21 cellular contexts compared by ENCODE assay signal in the genomic region with DNA sequence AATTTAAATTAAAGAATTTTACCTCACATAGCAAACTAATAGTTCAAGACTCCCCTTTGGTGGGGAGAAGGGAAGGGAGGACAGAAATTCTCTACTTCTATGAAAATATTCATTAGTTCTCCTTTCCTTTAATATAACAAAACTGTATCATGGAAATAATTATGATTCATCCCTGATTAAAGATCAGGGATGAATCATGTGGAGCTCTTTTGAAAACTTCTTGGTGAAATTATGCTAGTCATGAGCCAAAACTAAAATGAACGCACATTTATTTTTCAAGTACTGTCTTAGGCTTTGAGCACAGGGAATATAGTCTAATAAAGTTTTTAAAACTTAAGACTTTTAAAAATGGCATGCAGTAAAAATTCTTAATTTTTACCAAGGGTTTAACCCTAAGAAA. TPM values are rescaled to one million over a fixed set of nuclear protein-coding genes. Genes with fewer than 3 reads are reported as not detected.
A peak's percentile ranks its signal among the peaks of the same experiment; 100 is the strongest.
DNase-seq lines count a peak whose midpoint lies in the region; ATAC-seq and TF ChIP-seq lines count a peak whose summit lies in the region.
"Had no signal": no experiment of that assay in that cellular context is flagged by ENCODE, and none has a peak within 500 bp of the region (broad histone marks: within the 10 kb centered on the region; RNA-seq: fewer than 3 reads in every experiment).

No MANE protein-coding gene starts in this region.

- no peaks in the 10 kb centered on the region for H3K79me2 ChIP-seq in neural progenitor cell (ENCODE audit: low read depth)

- H3K27me3 Mint-ChIP-seq in neural progenitor cell (ENCODE audit: insufficient read depth, low read depth), result no peaks in the 10 kb centered on the region
- H3K27me3 Mint-ChIP-seq: activated CD4-positive, alpha-beta T cell treated with anti-CD3 and anti-CD28 coated beads for 36 hours had no signal

- H3K27ac ChIP-seq in right atrium auricular region, result peak overlapping the region; percentile 7 to 19
- H3K27ac ChIP-seq in gastrocnemius medialis, result no peak overlapping the region
- no peak overlapping the region for H3K27ac ChIP-seq in neural progenitor cell
- H3K27ac ChIP-seq: body of pancreas, colonic mucosa had no signal

- H3K4me3 ChIP-seq in right atrium auricular region (no peak overlapping the region), foreskin fibroblast (ENCODE audit: low read depth in 1 of 2, low read length in 2 of 2) (no peak overlapping the region), gastrocnemius medialis (no peak overlapping the region), neural progenitor cell (no peak overlapping the region)
- H3K4me3 ChIP-seq: body of pancreas, colonic mucosa had no signal

- ATAC-seq in gastrocnemius medialis, result no peak
- ATAC-seq: activated CD4-positive, alpha-beta T cell treated with anti-CD3 and anti-CD28 coated beads for 36 hours; body of pancreas; CD8-positive, alpha-beta T cell had no signal

- H3K4me2 ChIP-seq in neural progenitor cell, result no peak overlapping the region

- no peaks in the 10 kb centered on the region for H3K9me3 ChIP-seq in right atrium auricular region
- no peaks in the 10 kb centered on the region for H3K9me3 ChIP-seq in gastrocnemius medialis
- H3K9me3 ChIP-seq in neural progenitor cell (ENCODE audit: low read depth), result no peaks in the 10 kb centered on the region
- H3K9me3 ChIP-seq: body of pancreas, colonic mucosa had no signal

- no peak for TF ChIP-seq POLR2A in gastrocnemius medialis (IDR thresholded peaks at IDR 0.05)

- no peaks in the 10 kb centered on the region for H3F3A ChIP-seq in neural progenitor cell (ENCODE audit: low read depth)

- no peaks in the 10 kb centered on the region for H3K4me1 Mint-ChIP-seq in neural progenitor cell

- H3K9ac ChIP-seq in neural progenitor cell, result no peak overlapping the region

- H3K27ac Mint-ChIP-seq in neural progenitor cell, result no peak overlapping the region
- H3K27ac Mint-ChIP-seq: activated CD4-positive, alpha-beta T cell treated with anti-CD3 and anti-CD28 coated beads for 36 hours had no signal

- intact Hi-C loops in cardiac septum (cut with DNase I) (no loop called here), gastrocnemius medialis (cut with DNase I; ENCODE audit: low total_unique reads) (loop anchor here (10.0 kb wide), 1 partner anchor 82 kb away; no protein-coding TSS in a partner anchor)

- H3K27me3 ChIP-seq in right atrium auricular region (no peaks in the 10 kb centered on the region), gastrocnemius medialis (no peaks in the 10 kb centered on the region), neural progenitor cell (no peaks in the 10 kb centered on the region)
- H3K27me3 ChIP-seq: body of pancreas, colonic mucosa had no signal

- TF ChIP-seq CTCF in right atrium auricular region (IDR thresholded peaks at IDR 0.05) (no peak), foreskin fibroblast (IDR thresholded peaks at IDR 0.05; ENCODE audit: low read depth, low read length) (no peak), gastrocnemius medialis (IDR thresholded peaks at IDR 0.05 in 4 of 5, conservative IDR thresholded peaks at IDR 0.05 in 1 of 5) (no peak), neural progenitor cell (IDR thresholded peaks at IDR 0.05) (no peak)

- in situ Hi-C loops in gastrocnemius medialis (cut with MboI; ENCODE audit: low sequenced_read_pairs in 4 of 4), result loop anchor here in 1 of 4 donors (25.0 kb wide), 1 partner anchor 160 kb away; a partner anchor contains a TSS

- no peaks in the 10 kb centered on the region for H4K20me1 ChIP-seq in neural progenitor cell (ENCODE audit: low read depth)

- H3K9me3 Mint-ChIP-seq in neural progenitor cell, result no peaks in the 10 kb centered on the region
- H3K9me3 Mint-ChIP-seq: CD8-positive, alpha-beta T cell had no signal

- peaks cover 5% of the 10 kb centered on the region for H3K36me3 ChIP-seq in right atrium auricular region
- peaks cover 0 to 4% of the 10 kb centered on the region in 2 donors for H3K36me3 ChIP-seq in gastrocnemius medialis
- no peaks in the 10 kb centered on the region for H3K36me3 ChIP-seq in neural progenitor cell
- H3K36me3 ChIP-seq: colonic mucosa had no signal

- H3K4me1 ChIP-seq in right atrium auricular region (peaks cover 0 to 26% of the 10 kb centered on the region in 2 donors), gastrocnemius medialis (no peaks in the 10 kb centered on the region), neural progenitor cell (no peaks in the 10 kb centered on the region)
- H3K4me1 ChIP-seq: body of pancreas, colonic mucosa had no signal

- no peak overlapping the region for H2AFZ ChIP-seq in neural progenitor cell (replicated peaks)

- H3K36me3 Mint-ChIP-seq in neural progenitor cell, result no peaks in the 10 kb centered on the region

- DNase-seq in right atrium auricular region (ENCODE audit: low spot score), result no peak
- no peak for DNase-seq in cardiac septum (ENCODE audit: low spot score)
- DNase-seq in amniotic epithelial cell (ENCODE audit: low read depth), result peak; percentile 53
- DNase-seq in foreskin fibroblast, result peak; percentile 21 to 67
- no peak for DNase-seq in ecto neural progenitor cell (ENCODE audit: low spot score)
- DNase-seq in gastrocnemius medialis, result no peak
- DNase-seq in NOMO-1 (lab: John Stamatoyannopoulos, UW; ENCODE audit: unreplicated experiment in 2 of 2), result no peak
- no peak for DNase-seq in neural progenitor cell (ENCODE audit: low spot score)
- DNase-seq: ACHN; activated CD4-positive, alpha-beta T cell treated with anti-CD3 and anti-CD28 coated beads for 36 hours; body of pancreas; CD8-positive, alpha-beta T cell; colonic mucosa; KG1; left cardiac atrium; midbrain; NCI-H1105; NCI-H2107; NCI-H524 treated with DMSO at 0.1 percent for 48 hours; substantia nigra; SW 1271 had no signal

- no peak overlapping the region for H3K4me3 Mint-ChIP-seq in neural progenitor cell
- H3K4me3 Mint-ChIP-seq: activated CD4-positive, alpha-beta T cell treated with anti-CD3 and anti-CD28 coated beads for 36 hours; CD8-positive, alpha-beta T cell had no signal

RNA-seq across cellular contexts. Expression of a gene that starts 17.1 kb away (rescaled TPM):
- total RNA-seq in right atrium auricular region, result 100 to 1,000 TPM; 107 to 139 TPM
- 79.5 TPM for total RNA-seq in cardiac septum
- 100 to 1,000 TPM in 1 of 4 donors, 10 to 100 TPM in 3; 73.5 to 110 (median 80.9) TPM for total RNA-seq in gastrocnemius medialis
- total RNA-seq in neural progenitor cell (ENCODE audit: low replicate concordance), result 63.7 and 67.4 TPM in 2 replicates

RNA-seq across cellular contexts. Expression of a gene that starts 22.2 kb away (rescaled TPM):
- total RNA-seq in right atrium auricular region, result 10 to 100 TPM in 1 of 2 donors, 1 to 10 TPM in 1; 7.0 to 10.1 TPM
- total RNA-seq in cardiac septum, result 25.4 TPM
- 10 to 100 TPM in 2 of 4 donors, 1 to 10 TPM in 2; 9.5 to 21.4 (median 12.5) TPM for total RNA-seq in gastrocnemius medialis
- total RNA-seq in neural progenitor cell (ENCODE audit: low replicate concordance), result 6.0 and 19.9 TPM in 2 replicates

RNA-seq across cellular contexts. Expression of a gene that starts 36.3 kb away (rescaled TPM):
- total RNA-seq in right atrium auricular region, result 10 to 100 TPM; 12.3 to 15.8 TPM
- total RNA-seq in cardiac septum, result 3.2 TPM
- total RNA-seq in gastrocnemius medialis, result 1 to 10 TPM; 4.3 to 7.8 (median 5.4) TPM
- total RNA-seq in neural progenitor cell (ENCODE audit: low replicate concordance), result 0.37 and 3.0 TPM in 2 replicates

Comparison
In these comparisons a context has a peak if more than half of its experiments do, and no peak if none do; other contexts are left out.
1. DNase-seq: peak in amniotic epithelial cell (single experiment) and foreskin fibroblast (2 of 2); none in right atrium auricular region (single experiment), cardiac septum (single experiment), ecto neural progenitor cell (single experiment), gastrocnemius medialis (0 of 2), NOMO-1 (0 of 2) and neural progenitor cell (single experiment).
2. H3K27ac ChIP-seq: peak in right atrium auricular region (2 of 2); none in gastrocnemius medialis (0 of 4) and neural progenitor cell (single experiment).